In genomic region chr7:104894313-104894712, GRCh38 we compare ENCODE assay signal across 23 cellular contexts.
"Had no signal": no experiment of that assay in that cellular context is flagged by ENCODE, and none has a peak within 500 bp of the region (broad histone marks: within the 10 kb centered on the region; RNA-seq: fewer than 3 reads in every experiment).

No MANE protein-coding gene starts in this region.

- H3K4me3 ChIP-seq: SJSA1, SK-N-MC had no signal

- H3K27ac ChIP-seq: SJSA1, SK-N-MC had no signal

- H3K4me1 ChIP-seq: SJSA1 had no signal

- ATAC-seq: HepG2 had no signal

- H3K9me3 ChIP-seq: SJSA1 had no signal

- H3K36me3 ChIP-seq: SJSA1 had no signal

- FAIRE-seq: HepG2, RCC 7860 had no signal

- DNase-seq: IMR-90; MV-4-11; NCI-H1048; NCI-H1105; NCI-H1417; NCI-H1436 treated with DMSO at 0.1 percent for 48 hours; NCI-H1694 treated with DMSO at 0.1 percent for 48 hours; NCI-H2029; NCI-H2081 treated with DMSO at 0.1 percent for 48 hours; NCI-H2171; NCI-H226; NCI-H446; NCI-H510A; NCI-H524 treated with DMSO at 0.1 percent for 48 hours; NCI-H69; NCI-H774; NK-92 treated with Interleukin-12 subunit alpha and Interleukin-12 subunit beta, amount 100 ng/mL, for 24 hours; Right ventricle myocardium superior; SIG-M5 had no signal

- H3K27me3 ChIP-seq: SJSA1 had no signal
